ENCODE assay signal across 8 cellular contexts in the genomic region with DNA sequence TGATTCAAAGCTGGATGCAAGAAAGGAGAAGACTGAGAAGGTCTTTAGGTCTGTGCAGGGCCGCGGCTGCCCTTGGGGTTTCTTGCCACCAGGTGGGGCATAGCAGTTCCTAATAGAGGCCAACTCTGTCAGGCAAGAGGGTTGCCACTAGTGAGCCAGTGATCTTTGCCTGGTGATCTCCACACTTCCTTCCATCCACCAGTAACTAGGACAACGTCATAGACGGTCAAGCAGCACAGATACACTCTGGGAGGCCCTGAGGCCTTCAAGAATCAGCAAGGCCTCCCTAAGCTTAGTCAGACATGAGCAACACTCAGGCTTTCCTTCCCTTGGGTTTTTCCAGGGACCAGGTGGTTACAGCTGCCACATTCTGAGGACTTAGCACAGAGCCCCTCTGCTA.
A peak's percentile ranks its signal among the peaks of the same experiment; 100 is the strongest.
DNase-seq lines count a peak whose midpoint lies in the region; ATAC-seq and TF ChIP-seq lines count a peak whose summit lies in the region.

No MANE protein-coding gene starts in this region.

- peak; percentile 51 for TF ChIP-seq RAD21 in Ishikawa (IDR thresholded peaks at IDR 0.05; ENCODE audit: low read depth)

- DNase-seq in 8988T (peak; percentile 49), amniotic stem cell (lab: John Stamatoyannopoulos, UW) (no peak)
- DNase-seq in effector CD8-positive, alpha-beta T cell (lab: John Stamatoyannopoulos, UW) = peak; percentile 16
- DNase-seq in stimulated activated CD4-positive, alpha-beta T cell treated with anti-CD3 and anti-CD28 coated beads, Interleukin-12 subunit alpha, Interleukin-12 subunit beta, amount 100 ng/mL, for 4 hours = peak; percentile 52

- peak; percentile 73 to 85 for ATAC-seq in activated CD4-positive, CD25-positive, alpha-beta regulatory T cell treated with anti-CD3 and anti-CD28 coated beads, Interleukin-2, amount 50 U/mL, for 24 hours
- no peak for ATAC-seq in GM21717 (IDR thresholded peaks at IDR 0.05; ENCODE audit: unreplicated experiment)
- ATAC-seq in HG02973 (IDR thresholded peaks at IDR 0.05; ENCODE audit: unreplicated experiment) = no peak

- TF ChIP-seq EP300 in Ishikawa (IDR thresholded peaks at IDR 0.05; ENCODE audit: borderline replicate concordance) = no peak

TF ChIP-seq in Ishikawa, 13 proteins besides CTCF, POLR2A, EP300 and RAD21:
- TF ChIP-seq USF1 (IDR thresholded peaks at IDR 0.05) = no peak
- TF ChIP-seq EGR1 (IDR thresholded peaks at IDR 0.05) = no peak
- no peak for TF ChIP-seq FOXM1 (IDR thresholded peaks at IDR 0.05; ENCODE audit: borderline replicate concordance, low read depth)
- no peak for TF ChIP-seq CREB1 (IDR thresholded peaks at IDR 0.05; ENCODE audit: low read depth)
- TF ChIP-seq CEBPB (IDR thresholded peaks at IDR 0.05) = no peak
- TF ChIP-seq TAF1 (IDR thresholded peaks at IDR 0.05; ENCODE audit: low read depth) = no peak
- TF ChIP-seq NFIC (IDR thresholded peaks at IDR 0.05) = no peak
TF ChIP-seq in Ishikawa: peak in this region for 0.

Comparison
In these comparisons a context has a peak if more than half of its experiments do, and no peak if none do; other contexts are left out.
1. ATAC-seq: peak in activated CD4-positive, CD25-positive, alpha-beta regulatory T cell treated with anti-CD3 and anti-CD28 coated beads, Interleukin-2, amount 50 U/mL, for 24 hours (2 of 2); none in GM21717 (single experiment) and HG02973 (single experiment).